Comparison of ENCODE assay signal across 8 cellular contexts in the genomic region with DNA sequence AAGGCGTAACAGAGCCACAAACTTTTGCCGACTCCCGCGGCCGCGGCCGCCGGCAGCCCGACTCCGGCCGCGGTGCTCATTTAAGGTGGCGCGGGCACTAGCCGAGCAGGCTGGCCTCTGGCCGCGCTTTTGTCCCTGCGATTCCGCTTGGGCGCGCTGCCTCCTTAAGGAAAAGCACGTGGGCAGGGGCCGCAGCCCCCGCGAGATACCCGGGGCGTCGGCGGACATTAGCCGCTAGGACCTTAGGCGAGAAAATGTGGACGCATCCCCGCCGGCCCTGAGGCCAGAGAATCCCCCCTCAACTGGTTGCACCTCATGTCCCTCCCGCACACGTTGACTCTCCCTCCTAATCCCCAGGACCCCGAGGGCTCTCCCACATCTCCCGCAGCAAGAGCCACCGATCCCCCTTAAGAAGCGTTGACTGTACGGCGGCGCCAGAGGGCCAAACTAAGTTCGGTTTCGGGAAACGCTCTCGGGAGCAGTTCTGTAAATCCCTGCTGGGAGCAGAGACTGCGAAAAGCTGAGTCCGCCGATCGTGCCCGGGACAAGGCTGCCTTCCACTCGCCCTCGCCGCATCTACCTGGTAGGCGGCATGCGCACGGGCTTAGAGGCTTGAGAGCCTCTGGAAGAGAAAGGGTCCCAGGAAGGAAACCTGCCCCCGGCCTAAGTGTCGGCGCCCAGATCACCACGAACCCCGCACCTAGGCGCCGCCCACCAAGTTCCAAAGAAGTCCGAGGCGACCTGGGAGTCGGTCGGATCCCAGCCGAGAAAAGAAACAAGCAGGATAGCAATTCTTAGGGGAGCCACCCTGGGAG. TPM values are rescaled to one million over a fixed set of nuclear protein-coding genes. Genes with fewer than 3 reads are reported as not detected.
DNase-seq lines count a peak whose midpoint lies in the region; ATAC-seq, FAIRE-seq and TF ChIP-seq lines count a peak whose summit lies in the region.

No MANE protein-coding gene starts in this region.

- POLR2A ChIA-PET in K562 (lab: Yijun Ruan, JAX), result interaction anchor here (0.8 to 0.9 kb wide), 2 partner anchors 18 to 1138 kb away, joined by 3 read pairs; no protein-coding TSS in a partner anchor

- BruUV-seq in K562 (replicated peaks; lab: Mats Ljungman, UMichigan), result no TSS peak

- peak overlapping the region; percentile 94 for H2AFZ ChIP-seq in K562 (ENCODE audit: low read depth, low read length)

- H3K4me1 ChIP-seq in DOHH2 (ENCODE audit: control insufficient read depth, low read length) (peaks cover 6% of the 10 kb centered on the region; the same call in 1 of the 2 replicates), K562 (replicated peaks in 1 of 2; ENCODE audit: control insufficient read depth in 2 of 2, insufficient read depth in 2 of 2, low read length in 2 of 2) (peaks cover 0 to 31% of the 10 kb centered on the region in 2 experiments; a peak in 2 of 5 replicates), prostate gland (replicated peaks) (no peaks in the 10 kb centered on the region)

- intact Hi-C loops in K562 (cut with micrococcal nuclease) (loop anchor here (10.0 kb wide), 1 partner anchor 1655 kb away; the partner anchor contains the start of gene PLCL1), prostate gland (cut with DNase I) (loop anchor here (10.0 kb wide), 2 partner anchors 395 to 1145 kb away; partner anchors contain the start of gene FTCDNL1)

- no peaks in the 10 kb centered on the region for H3K9me1 ChIP-seq in K562 (ENCODE audit: control insufficient read depth, insufficient read depth, low read length)

- H4K20me1 ChIP-seq in DOHH2 (ENCODE audit: control insufficient read depth, insufficient read depth, low read depth, low read length), result no peaks in the 10 kb centered on the region
- H4K20me1 ChIP-seq in K562 (replicated peaks; ENCODE audit: control insufficient read depth, insufficient read depth, low read length), result no peaks in the 10 kb centered on the region

- H3K4me1 Mint-ChIP-seq in T-helper 1 cell treated with Interleukin-12 subunit alpha and Interleukin-12 subunit beta and Interleukin-4 antibody, amounts not matched to agents 30 μg/mL and 1 μg/mL, for 36 hours (ENCODE audit: low read depth), result peaks cover 12% of the 10 kb centered on the region

- peak; percentile 29 for FAIRE-seq in K562 (lab: Jason Lieb, UNC)

- H3K27me3 Mint-ChIP-seq in T-helper 1 cell treated with Interleukin-12 subunit alpha and Interleukin-12 subunit beta and Interleukin-4 antibody, amounts not matched to agents 30 μg/mL and 1 μg/mL, for 36 hours (ENCODE audit: low read depth), result peaks cover 74% of the 10 kb centered on the region

- no peak for TF ChIP-seq CTCF in DOHH2 (IDR thresholded peaks at IDR 0.05; ENCODE audit: low read depth, low read length, poor library complexity, severe bottlenecking)
- no peak for TF ChIP-seq CTCF in K562 (IDR thresholded peaks at IDR 0.05 in 2 of 3, conservative IDR thresholded peaks at IDR 0.05 in 1 of 3; ENCODE audit: insufficient read depth in 2 of 3, low read depth in 1 of 3, low read length in 3 of 3)
- peak in 2 of 4 experiments; percentile 2 to 11 for TF ChIP-seq CTCF in prostate gland (IDR thresholded peaks at IDR 0.05)
- no peak for TF ChIP-seq CTCF in GM10266 (IDR thresholded peaks at IDR 0.05; ENCODE audit: control insufficient read depth, insufficient read depth, low read depth, missing control alignments)

- peak overlapping the region; percentile 72 for H3K27ac Mint-ChIP-seq in T-helper 1 cell treated with Interleukin-12 subunit alpha and Interleukin-12 subunit beta and Interleukin-4 antibody, amounts not matched to agents 30 μg/mL and 1 μg/mL, for 36 hours

- H3K9me3 Mint-ChIP-seq in T-helper 1 cell treated with Interleukin-12 subunit alpha and Interleukin-12 subunit beta and Interleukin-4 antibody, amounts not matched to agents 30 μg/mL and 1 μg/mL, for 36 hours, result no peaks in the 10 kb centered on the region

- H3K9ac ChIP-seq in K562 (ENCODE audit: insufficient read depth in 1 of 2, low read depth in 2 of 2, low read length in 2 of 2), result peak overlapping the region; percentile 86 to 98

- peak overlapping the region; percentile 86 for H3K4me3 Mint-ChIP-seq in T-helper 1 cell treated with Interleukin-12 subunit alpha and Interleukin-12 subunit beta and Interleukin-4 antibody, amounts not matched to agents 30 μg/mL and 1 μg/mL, for 36 hours

- H3K36me3 Mint-ChIP-seq in T-helper 1 cell treated with Interleukin-12 subunit alpha and Interleukin-12 subunit beta and Interleukin-4 antibody, amounts not matched to agents 30 μg/mL and 1 μg/mL, for 36 hours (ENCODE audit: low read depth), result peaks cover 11% of the 10 kb centered on the region

- H3K9me3 ChIP-seq in DOHH2 (ENCODE audit: control insufficient read depth, insufficient read depth, low read length) (no peaks in the 10 kb centered on the region), K562 (replicated peaks; ENCODE audit: control insufficient read depth, insufficient read depth, low read depth, low read length) (peaks cover 2% of the 10 kb centered on the region; the same call in 1 of the 2 replicates), prostate gland (no peaks in the 10 kb centered on the region)

- H3K36me3 ChIP-seq in DOHH2 (ENCODE audit: control insufficient read depth, low read length), result no peaks in the 10 kb centered on the region
- H3K36me3 ChIP-seq in K562 (ENCODE audit: control insufficient read depth, insufficient read depth, low read length), result peaks cover 8% of the 10 kb centered on the region
- H3K36me3 ChIP-seq in prostate gland, result no peaks in the 10 kb centered on the region

- CTCF ChIA-PET in K562 (lab: Yijun Ruan, JAX; ENCODE audit: low intra/inter-chr PET ratio), result no interaction called here

- H3F3A ChIP-seq in DOHH2 (ENCODE audit: control insufficient read depth, insufficient read depth), result no peaks in the 10 kb centered on the region; the same call in none of the 2 replicates

- peak; percentile 57; the same call in 1 of the 2 replicates for TF ChIP-seq POLR2A in K562 (conservative IDR thresholded peaks at IDR 0.05)
- TF ChIP-seq POLR2A in prostate gland (IDR thresholded peaks at IDR 0.05), result no peak

- TF ChIP-seq EP300 in K562 (IDR thresholded peaks at IDR 0.05; ENCODE audit: low read length), result 0 out of 2 replicates have a peak, but pooled peaks have one; percentile 5

- DNase-seq in HCEC 1CT (peak; percentile 96), NCI-H1436 (lab: John Stamatoyannopoulos, UW) (peak; percentile 72), K562 (ENCODE audit: extremely low read depth in 1 of 4, low spot score in 3 of 4) (peak; percentile 44 to 84 (median 60)), hepatic stellate cell (ENCODE audit: low spot score) (peak; percentile 93), prostate gland (ENCODE audit: low spot score) (peak; percentile 89), GM10266 (ENCODE audit: extremely low spot score) (no peak)

- in situ Hi-C loops in K562 (cut with MboI), result no loop called here

- peak; percentile 27 for ATAC-seq in K562

- H3K27me3 ChIP-seq in DOHH2 (ENCODE audit: control insufficient read depth, low read length), result peaks cover 57% of the 10 kb centered on the region
- H3K27me3 ChIP-seq in K562 (ENCODE audit: control insufficient read depth in 2 of 2, insufficient read depth in 2 of 2, low read length in 2 of 2), result no peaks in the 10 kb centered on the region
- H3K27me3 ChIP-seq in prostate gland (replicated peaks; ENCODE audit: insufficient read depth), result no peaks in the 10 kb centered on the region

- H3K27ac ChIP-seq in DOHH2 (ENCODE audit: low read depth, low read length), result no peak overlapping the region
- H3K27ac ChIP-seq in K562 (ENCODE audit: extremely low read depth, low read depth, low read length), result peak overlapping the region; percentile 86
- H3K27ac ChIP-seq in prostate gland, result peak overlapping the region; percentile 80 to 84

- no peak for TF ChIP-seq RAD21 in K562 (CRISPR knock-in tag; conservative IDR thresholded peaks at IDR 0.05 in 1 of 2, IDR thresholded peaks at IDR 0.05 in 1 of 2)

- H3K4me3 ChIP-seq in DOHH2 (ENCODE audit: low read length) (peak overlapping the region; percentile 80), K562 (peak overlapping the region; percentile 54), prostate gland (peak overlapping the region; percentile 70 to 82)

- 0% methylated on average over 47 of the region's 70 CpGs for WGBS in K562 (ENCODE audit: insufficient coverage, low coverage, missing lambda C conversion rate)
- WGBS in prostate gland, result under 1% methylated on average over 56 of the region's 70 CpGs

- peak overlapping the region; percentile 84 for H3K4me2 ChIP-seq in DOHH2 (ENCODE audit: low read length)
- H3K4me2 ChIP-seq in K562 (ENCODE audit: insufficient read depth, low read length), result peak overlapping the region; percentile 86

- H3K9me2 ChIP-seq in DOHH2 (replicated peaks; ENCODE audit: control insufficient read depth, low read length), result no peaks in the 10 kb centered on the region

- H3K79me2 ChIP-seq in DOHH2 (ENCODE audit: control insufficient read depth, low read length) (no peaks in the 10 kb centered on the region), K562 (ENCODE audit: control insufficient read depth, insufficient read depth, low read length) (peaks cover 72% of the 10 kb centered on the region)

TF ChIP-seq in K562, 482 proteins besides CTCF, POLR2A, EP300 and RAD21 (continues in another document):
- TF ChIP-seq XRCC4 (IDR thresholded peaks at IDR 0.05; ENCODE audit: extremely low read depth, insufficient read depth, insufficient read length), result no peak
- no peak for TF ChIP-seq FOXK1 (CRISPR knock-in tag; IDR thresholded peaks at IDR 0.05; ENCODE audit: borderline replicate concordance)
- peak; percentile 18; the same call in 1 of the 2 replicates for TF ChIP-seq GABPB1 (CRISPR knock-in tag; IDR thresholded peaks at IDR 0.05)
- TF ChIP-seq ELF1 (tag; IDR thresholded peaks at IDR 0.05), result no peak

RNA-seq across cellular contexts. Expression of gene SATB2, which starts 1.8 kb away (rescaled TPM):
- 43.7 and 91.0 TPM in 2 replicates for total RNA-seq in K562 (2011; cell fraction: chromatin; rRNA removed; ENCODE audit: low replicate concordance)
- total RNA-seq in K562 (2011; cell fraction: nucleolus; rRNA removed), result 18.8 and 27.8 TPM in 2 replicates
- 47.1 and 82.4 TPM in 2 replicates for total RNA-seq in K562 (2011; cell fraction: nucleoplasm; rRNA removed)
- total RNA-seq in K562 (2014; rRNA removed), result 15.1 and 21.1 TPM in 2 replicates
- 17.1 and 18.8 TPM in 2 replicates for total RNA-seq in K562 (2014; rRNA removed; fragmentation: Illumina TruSeq; extraction: Trizol)
- total RNA-seq in K562 (2015; rRNA removed; fragmentation: Illumina TruSeq; extraction: Trizol), result 18.6 and 19.5 TPM in 2 replicates
- total RNA-seq in K562 (2021), result 34.0 and 34.3 TPM in 2 replicates
- polyA plus RNA-seq in K562 (2011; rRNA removed), result 8.7 and 9.9 TPM in 2 replicates
- polyA plus RNA-seq in K562 (2011; cell fraction: cytosol; rRNA removed), result 5.8 and 9.5 TPM in 2 replicates
- 15.7 and 22.4 TPM in 2 replicates for polyA plus RNA-seq in K562 (2011; cell fraction: nucleus; rRNA removed)
- polyA plus RNA-seq in K562 (2012), result 9.2 and 12.2 TPM in 2 replicates
- 21.1 and 21.8 TPM in 2 replicates for polyA plus RNA-seq in K562 (2014; fragmentation: Illumina TruSeq; extraction: Trizol)
- polyA plus RNA-seq in K562 (2014; fragmentation: Nextera tagmentation; extraction: Ambion mirVana), result 10 to 100 TPM in 1 of 2 experiments, 1 to 10 TPM in 1; 4.5 to 10.0 TPM
- polyA plus RNA-seq in K562 (2014; rRNA removed), result 12.8 and 14.4 TPM in 2 replicates
- polyA minus RNA-seq in K562 (2011; rRNA and poly(A)+ RNA removed), result 37.3 and 38.8 TPM in 2 replicates
- 19.0 and 20.9 TPM in 2 replicates for polyA minus RNA-seq in K562 (2011; cell fraction: cytosol; rRNA and poly(A)+ RNA removed)
- polyA minus RNA-seq in K562 (2011; cell fraction: nucleus; rRNA and poly(A)+ RNA removed), result 45.2 and 51.2 TPM in 2 replicates
- 10 to 100 TPM in 1 of 2 donors, 1 to 10 TPM in 1; 5.2 to 11.8 TPM for total RNA-seq in prostate gland
